In genomic region chr1:966135-966602, GRCh38 we compare ENCODE assay signal across 8 cellular contexts. TPM values are rescaled to one million over a fixed set of nuclear protein-coding genes. Genes with fewer than 3 reads are reported as not detected.
DNase-seq lines count a peak whose midpoint lies in the region; ATAC-seq and TF ChIP-seq lines count a peak whose summit lies in the region.

Gene PLEKHN1 (plus strand): TSS chr1:966482. CDS start chr1:966532, 50 bp downstream.

- H3K9me3 Mint-ChIP-seq in CD4-positive, alpha-beta memory T cell: no peaks in the 10 kb centered on the region
- no peaks in the 10 kb centered on the region for H3K9me3 Mint-ChIP-seq in memory B cell

- peak within 1 kb of the TSS; percentile 67 for H3K27ac ChIP-seq in CD4-positive, alpha-beta memory T cell (ENCODE audit: low read depth, low read length)
- no peak within 1 kb of the TSS for H3K27ac ChIP-seq in OCI-LY7 (ENCODE audit: low read depth, low read length, poor library complexity, severe bottlenecking)
- no peak within 1 kb of the TSS for H3K27ac ChIP-seq in aorta (ENCODE audit: low read depth in 1 of 2, low read length in 2 of 2)

- H3K4me2 ChIP-seq in OCI-LY7 (ENCODE audit: low read length): peak within 1 kb of the TSS; percentile 57; the same call in 1 of the 2 replicates

- H3K27me3 ChIP-seq in CD4-positive, alpha-beta memory T cell (ENCODE audit: insufficient read depth, low read length): no peaks in the 10 kb centered on the region
- no peaks in the 10 kb centered on the region for H3K27me3 ChIP-seq in aorta (ENCODE audit: control insufficient read depth in 1 of 2, insufficient read depth in 2 of 2, low read length in 1 of 2)

- H3K27me3 Mint-ChIP-seq in CD4-positive, alpha-beta memory T cell: peaks cover 1 to 2% of the 10 kb centered on the region in 2 donors
- peaks cover 11% of the 10 kb centered on the region for H3K27me3 Mint-ChIP-seq in memory B cell

- peaks cover 24% of the 10 kb centered on the region for H3K4me1 ChIP-seq in CD4-positive, alpha-beta memory T cell (ENCODE audit: insufficient read depth, low read length)
- H3K4me1 ChIP-seq in OCI-LY7 (ENCODE audit: insufficient read depth, low read length, poor library complexity, severe bottlenecking) (peaks cover 5% of the 10 kb centered on the region), aorta (ENCODE audit: control insufficient read depth in 1 of 2, insufficient read depth in 2 of 2, low read length in 2 of 2) (no peaks in the 10 kb centered on the region)

- DNase-seq in CD4-positive, alpha-beta memory T cell: peak in 2 of 5 donors; percentile 12 to 53
- no peak for DNase-seq in OCI-LY7 (ENCODE audit: low spot score)
- DNase-seq in cardiac fibroblast (ENCODE audit: low read depth in 2 of 2): peak in 1 of 2 donors; percentile 62
- DNase-seq in memory B cell (ENCODE audit: low spot score in 2 of 2): no peak
- DNase-seq in aorta: no peak
- no peak for DNase-seq in middle frontal gyrus (ENCODE audit: extremely low spot score, low spot score)

- no peaks in the 10 kb centered on the region for H3K36me3 ChIP-seq in CD4-positive, alpha-beta memory T cell (ENCODE audit: insufficient read depth, low read length)
- H3K36me3 ChIP-seq in OCI-LY7 (ENCODE audit: insufficient read depth, low read length) (no peaks in the 10 kb centered on the region), aorta (ENCODE audit: control insufficient read depth in 1 of 2, insufficient read depth in 2 of 2, low read length in 1 of 2) (no peaks in the 10 kb centered on the region)

- no peaks in the 10 kb centered on the region for H3K9me3 ChIP-seq in CD4-positive, alpha-beta memory T cell (ENCODE audit: control insufficient read depth in 1 of 2, low read length in 2 of 2)
- H3K9me3 ChIP-seq in OCI-LY7 (ENCODE audit: low read length) (no peaks in the 10 kb centered on the region), aorta (ENCODE audit: control insufficient read depth, low read length) (no peaks in the 10 kb centered on the region)

- intact Hi-C loops in CD4-positive, alpha-beta memory T cell (cut with micrococcal nuclease): no loop called here
- intact Hi-C loops in OCI-LY7 (cut with micrococcal nuclease; ENCODE audit: unreplicated experiment) (no loop called here), aorta (cut with DNase I) (no loop called here)

- WGBS in aorta, 2 donors: 14 to 17% methylated on average over 23 to 24 of the region's 24 CpGs

- H3K4me3 Mint-ChIP-seq in CD4-positive, alpha-beta memory T cell: peak within 1 kb of the TSS; percentile 76 to 91 (median 81)
- peak within 1 kb of the TSS; percentile 77 for H3K4me3 Mint-ChIP-seq in memory B cell

- peaks cover 0 to 14% (median 5%) of the 10 kb centered on the region in 4 donors for H3K4me1 Mint-ChIP-seq in CD4-positive, alpha-beta memory T cell
- peaks cover 6% of the 10 kb centered on the region for H3K4me1 Mint-ChIP-seq in memory B cell

- CTCF ChIA-PET in CD4-positive, alpha-beta memory T cell (lab: Charles Lee; ENCODE audit: partially characterized antibody): interaction anchor here (0.9 to 1.7 kb wide), 4 partner anchors 8 to 97 kb away, joined by 3 to 9 read pairs (median 5); partner anchors contain the start of gene NOC2L
- CTCF ChIA-PET in OCI-LY7 (lab: Charles Lee; ENCODE audit: unreplicated experiment): no interaction called here

- no peaks in the 10 kb centered on the region for H3K36me3 Mint-ChIP-seq in CD4-positive, alpha-beta memory T cell
- H3K36me3 Mint-ChIP-seq in memory B cell: peaks cover 1% of the 10 kb centered on the region

- POLR2A ChIA-PET in CD4-positive, alpha-beta memory T cell (lab: Charles Lee; ENCODE audit: partially characterized antibody): interaction anchor here (0.7 to 1.3 kb wide), 8 partner anchors 7 to 382 kb away, joined by 3 to 11 read pairs (median 4); partner anchors contain the start of genes ISG15 and NOC2L
- POLR2A ChIA-PET in OCI-LY7 (lab: Charles Lee): no interaction called here

- no TSS peak for BruUV-seq in OCI-LY7 (replicated peaks; lab: Mats Ljungman, UMichigan)

- no peak within 1 kb of the TSS for H2AFZ ChIP-seq in OCI-LY7 (ENCODE audit: low read length)

- TF ChIP-seq CTCF in OCI-LY7 (conservative IDR thresholded peaks at IDR 0.05; ENCODE audit: low read length) (no peak), cardiac fibroblast (IDR thresholded peaks at IDR 0.05; ENCODE audit: low read depth, low read length) (no peak)

- peak within 1 kb of the TSS in 4 of 7 donors; percentile 41 to 53 (median 50) for H3K27ac Mint-ChIP-seq in CD4-positive, alpha-beta memory T cell
- no peak within 1 kb of the TSS for H3K27ac Mint-ChIP-seq in memory B cell

- H3K79me2 ChIP-seq in OCI-LY7 (ENCODE audit: insufficient read depth, low read depth, low read length): no peaks in the 10 kb centered on the region

- no peaks in the 10 kb centered on the region for H3K9me2 ChIP-seq in OCI-LY7 (ENCODE audit: insufficient read depth, low read length)

- H3K4me3 ChIP-seq in CD4-positive, alpha-beta memory T cell (ENCODE audit: low read length in 2 of 2): peak within 1 kb of the TSS; percentile 47 to 67
- peak within 1 kb of the TSS; percentile 22 for H3K4me3 ChIP-seq in OCI-LY7 (ENCODE audit: low read depth, low read length, poor library complexity, severe bottlenecking)
- H3K4me3 ChIP-seq in cardiac fibroblast (replicated peaks in 1 of 2; ENCODE audit: low read depth in 2 of 2, low read length in 2 of 2): peak within 1 kb of the TSS; percentile 62 to 68
- H3K4me3 ChIP-seq in aorta (ENCODE audit: low read length in 2 of 2): peak within 1 kb of the TSS; percentile 1 to 28

- no peaks in the 10 kb centered on the region for H4K20me1 ChIP-seq in OCI-LY7 (ENCODE audit: insufficient read depth, low read length)

- ATAC-seq in GM21528 (IDR thresholded peaks at IDR 0.05; ENCODE audit: low FRiP score, unreplicated experiment) (peak; percentile 25), memory B cell (ENCODE audit: low read depth) (peak; percentile 54), aorta (ENCODE audit: low FRiP score) (peak; percentile 2), GM18870 (IDR thresholded peaks at IDR 0.05; ENCODE audit: unreplicated experiment) (no peak)

RNA-seq across cellular contexts. Expression of gene PLEKHN1, which starts in this region (rescaled TPM):
- 1 to 10 TPM; 2.2 to 2.9 TPM for total RNA-seq in CD4-positive, alpha-beta memory T cell
- under 1 TPM in 1 of 2 donors, not detected in 1; 0.50 TPM for polyA plus RNA-seq in CD4-positive, alpha-beta memory T cell
- 0.05 TPM in 1 of 2 replicates, not detected in the other for total RNA-seq in OCI-LY7 (2014; rRNA removed; shearing (Covaris generic))
- total RNA-seq in OCI-LY7 (2022) (not detected in 2 replicates), aorta (1 to 10 TPM in 1 of 2 donors, under 1 TPM in 1; 0.52 to 1.2 TPM)
- under 1 TPM; 0.13 to 0.61 TPM for polyA plus RNA-seq in aorta

Comparison
In these comparisons a context has a peak if more than half of its experiments do, and no peak if none do; other contexts are left out.
1. H3K4me3 ChIP-seq: peak in every context shown above with its lines; median percentile 65 in cardiac fibroblast; 57 in CD4-positive, alpha-beta memory T cell; 22 in OCI-LY7; 14 in aorta.